8 cellular contexts compared by ENCODE assay signal in the genomic region with DNA sequence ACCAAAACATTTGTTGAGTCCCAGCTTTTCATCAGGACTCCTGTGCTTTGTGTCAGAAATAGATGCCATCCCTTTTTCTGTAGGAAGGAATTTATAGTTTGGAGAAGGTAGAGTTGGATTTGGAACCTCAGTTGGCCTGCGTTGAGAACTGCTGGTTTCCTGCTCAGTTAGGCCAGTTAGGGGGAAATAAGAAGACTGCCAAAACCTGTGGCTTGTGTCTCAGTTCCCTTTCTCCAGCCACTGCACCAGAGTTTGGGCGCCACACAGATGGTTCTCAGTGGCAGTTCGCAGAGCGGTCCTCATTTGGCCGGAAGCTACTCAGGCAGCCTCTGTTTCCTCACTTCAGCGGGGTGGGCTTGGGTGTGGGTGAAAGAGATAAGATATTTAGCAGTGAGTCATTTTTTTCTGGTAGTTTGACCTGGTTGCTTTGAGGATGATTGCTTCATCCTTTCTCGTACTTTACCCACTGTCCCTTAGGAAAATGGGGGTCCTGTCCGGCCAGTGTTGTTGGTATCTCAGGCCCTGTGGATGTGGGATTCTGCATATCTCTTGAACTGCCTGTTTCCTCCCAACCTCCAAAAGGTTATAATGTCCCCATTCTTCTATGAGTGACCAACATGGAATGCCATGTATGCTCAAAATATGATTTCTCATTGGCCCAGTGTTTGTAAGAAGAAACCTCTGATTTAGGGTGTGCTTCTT. TPM values are rescaled to one million over a fixed set of nuclear protein-coding genes. Genes with fewer than 3 reads are reported as not detected.
DNase-seq lines count a peak whose midpoint lies in the region; ATAC-seq, FAIRE-seq and TF ChIP-seq lines count a peak whose summit lies in the region.

No MANE protein-coding gene starts in this region.

- H2AK9ac ChIP-seq in IMR-90 (replicated peaks; ENCODE audit: low read depth, low read length, poor library complexity) = no peak overlapping the region

- peaks cover 43 to 85% of the 10 kb centered on the region in 2 experiments for H3K79me1 ChIP-seq in IMR-90 (ENCODE audit: low read depth in 1 of 2, low read length in 2 of 2)

- TF ChIP-seq RAD21 in IMR-90 (IDR thresholded peaks at IDR 0.05; ENCODE audit: low read length) = no peak

- H4K8ac ChIP-seq in IMR-90 (ENCODE audit: low read depth in 2 of 2, low read length in 2 of 2) = 0 out of 4 replicates have a peak overlapping the region, but pooled peaks have one; percentile 11 to 13

- dilution Hi-C loops in IMR-90 (cut with HindIII; ENCODE audit: low sequenced_read_pairs, unreplicated experiment) = no loop called here

- POLR2A ChIA-PET in IMR-90 (lab: Charles Lee; ENCODE audit: unreplicated experiment) = no interaction called here
- POLR2A ChIA-PET in HEK293T (lab: Yijun Ruan, JAX) = no interaction called here

- BruUV-seq in IMR-90 (replicated peaks; lab: Mats Ljungman, UMichigan) = no TSS peak

- H3K23ac ChIP-seq in IMR-90 (ENCODE audit: low read depth, low read length) = no peak overlapping the region

- H3K14ac ChIP-seq in IMR-90 (replicated peaks; ENCODE audit: low read depth, low read length) = peak overlapping the region; percentile 29; the same call in 1 of the 2 replicates

- no peak overlapping the region for H2BK20ac ChIP-seq in IMR-90 (ENCODE audit: low read depth, low read length)

- H3K56ac ChIP-seq in IMR-90 (ENCODE audit: extremely low read depth, insufficient read depth, low read length) = no peak overlapping the region

- peaks cover 15% of the 10 kb centered on the region for H3K4me1 ChIP-seq in IMR-90 (ENCODE audit: control insufficient read depth, insufficient read depth, low read length)
- peaks cover 0 to 22% (median 0%) of the 10 kb centered on the region in 4 donors for H3K4me1 ChIP-seq in right lobe of liver
- H3K4me1 ChIP-seq in kidney (ENCODE audit: control insufficient read depth in 1 of 2, insufficient read depth in 1 of 2, low read depth in 1 of 2, low read length in 2 of 2) = peaks cover 4 to 18% of the 10 kb centered on the region in 2 donors
- H3K4me1 ChIP-seq in uterus = no peaks in the 10 kb centered on the region

- H4K5ac ChIP-seq in IMR-90 (ENCODE audit: low read depth, low read length) = no peak overlapping the region

- DNase-seq in IMR-90 = peak; percentile 46
- DNase-seq in activated CD8-positive, alpha-beta memory T cell treated with anti-CD3 and anti-CD28 coated beads, Interleukin-2, amount 50 U/mL, for 48 hours = peak; percentile 78
- DNase-seq in right lobe of liver = peak in 1 of 3 donors; percentile 52
- no peak for DNase-seq in HEK293T (ENCODE audit: extremely low spot score)
- no peak for DNase-seq in kidney
- no peak for DNase-seq in uterus

- H3K9me3 ChIP-seq in IMR-90 (ENCODE audit: control insufficient read depth, insufficient read depth, low read length) = no peaks in the 10 kb centered on the region
- H3K9me3 ChIP-seq in right lobe of liver = no peaks in the 10 kb centered on the region
- no peaks in the 10 kb centered on the region for H3K9me3 ChIP-seq in kidney (ENCODE audit: control insufficient read depth in 1 of 2, low read length in 2 of 2)
- no peaks in the 10 kb centered on the region for H3K9me3 ChIP-seq in uterus

- no peak for FAIRE-seq in kidney (lab: Jason Lieb, UNC)

- peaks cover 18% of the 10 kb centered on the region for H3K9me1 ChIP-seq in IMR-90 (ENCODE audit: insufficient read depth, low read length)

- no peaks in the 10 kb centered on the region for H3K36me3 ChIP-seq in IMR-90 (ENCODE audit: control insufficient read depth, insufficient read depth, low read length)
- H3K36me3 ChIP-seq in right lobe of liver = no peaks in the 10 kb centered on the region
- H3K36me3 ChIP-seq in kidney (ENCODE audit: control insufficient read depth in 1 of 2, insufficient read depth in 2 of 2, low read length in 2 of 2) = no peaks in the 10 kb centered on the region
- no peaks in the 10 kb centered on the region for H3K36me3 ChIP-seq in uterus

- peak overlapping the region; percentile 18; the same call in 1 of the 2 replicates for H2AK5ac ChIP-seq in IMR-90 (ENCODE audit: low read depth, low read length)

- CTCF ChIA-PET in IMR-90 (lab: Yijun Ruan, JAX) = no interaction called here
- CTCF ChIA-PET in HEK293T (lab: Yijun Ruan, JAX) = interaction anchor here (0.9 kb wide), 1 partner anchor 12 kb away, joined by 3 read pairs; no protein-coding TSS in a partner anchor

- H3K4me2 ChIP-seq in IMR-90 (ENCODE audit: low read depth, low read length) = peak overlapping the region; percentile 33; the same call in 1 of the 2 replicates

- no peaks in the 10 kb centered on the region for H3K27me3 ChIP-seq in IMR-90 (ENCODE audit: control insufficient read depth, insufficient read depth, low read length)
- no peaks in the 10 kb centered on the region for H3K27me3 ChIP-seq in right lobe of liver
- no peaks in the 10 kb centered on the region for H3K27me3 ChIP-seq in uterus

- H3K18ac ChIP-seq in IMR-90 (ENCODE audit: low read depth, low read length) = no peak overlapping the region

- TF ChIP-seq POLR2A in IMR-90 (IDR thresholded peaks at IDR 0.05; ENCODE audit: low read depth, low read length) (no peak), right lobe of liver (IDR thresholded peaks at IDR 0.05) (no peak), uterus (IDR thresholded peaks at IDR 0.05) (no peak)

- H3K4me3 ChIP-seq in IMR-90 (ENCODE audit: insufficient read depth, low read depth, low read length) = no peak overlapping the region
- no peak overlapping the region for H3K4me3 ChIP-seq in right lobe of liver
- no peak overlapping the region for H3K4me3 ChIP-seq in kidney (ENCODE audit: low read length in 2 of 2)
- no peak overlapping the region for H3K4me3 ChIP-seq in uterus

- no CpG with 5 or more reads among the region's 8 CpGs for WGBS in IMR-90 (ENCODE audit: extremely low coverage in 2 of 2, insufficient read length in 1 of 2), 2 experiments
- 29% methylated on average over 2 of the region's 8 CpGs for WGBS in right lobe of liver (ENCODE audit: insufficient coverage, low coverage, low lambda C conversion rate, missing lambda C conversion rate)

- H2BK120ac ChIP-seq in IMR-90 (ENCODE audit: low read depth, low read length) = no peak overlapping the region

- H2BK15ac ChIP-seq in IMR-90 (ENCODE audit: low read depth, low read length) = 0 out of 3 replicates have a peak overlapping the region, but pooled peaks have one; percentile 13

- H4K91ac ChIP-seq in IMR-90 (ENCODE audit: insufficient read depth, low read depth, low read length) = no peak overlapping the region

- no peak overlapping the region for H2AFZ ChIP-seq in IMR-90 (replicated peaks; ENCODE audit: low read length, poor library complexity)

- TF ChIP-seq CTCF in IMR-90 (conservative IDR thresholded peaks at IDR 0.05; ENCODE audit: low read depth, low read length) (no peak), right lobe of liver (IDR thresholded peaks at IDR 0.05) (no peak), kidney (IDR thresholded peaks at IDR 0.05; ENCODE audit: borderline replicate concordance, extremely low read depth, insufficient read depth) (no peak), uterus (IDR thresholded peaks at IDR 0.05) (no peak)

- intact Hi-C loops in IMR-90 (cut with micrococcal nuclease) = no loop called here
- intact Hi-C loops in right lobe of liver (cut with DNase I) = no loop called here
- intact Hi-C loops in kidney (cut with DNase I) = no loop called here
- intact Hi-C loops in uterus (cut with DNase I; ENCODE audit: low total_unique reads) = no loop called here

- no peak overlapping the region for H3K27ac ChIP-seq in IMR-90 (ENCODE audit: insufficient read depth, low read length)
- H3K27ac ChIP-seq in right lobe of liver = no peak overlapping the region
- no peak overlapping the region for H3K27ac ChIP-seq in kidney (ENCODE audit: low read depth in 2 of 2, low read length in 2 of 2)
- no peak overlapping the region for H3K27ac ChIP-seq in uterus

- in situ Hi-C loops in IMR-90 (cut with MboI; ENCODE audit: low sequenced_read_pairs) = no loop called here

- H3K9ac ChIP-seq in IMR-90 (ENCODE audit: low read depth, low read length) (no peak overlapping the region), kidney (ENCODE audit: low read length in 2 of 2) (no peak overlapping the region)

- ATAC-seq in GM18499 (IDR thresholded peaks at IDR 0.05; ENCODE audit: insufficient read depth, unreplicated experiment) (peak; percentile 46), GM21786 (IDR thresholded peaks at IDR 0.05; ENCODE audit: unreplicated experiment) (peak; percentile 85), IMR-90 (ENCODE audit: low read depth) (peak; percentile 73), right lobe of liver (peak; percentile 54 to 76 (median 66))

- H4K20me1 ChIP-seq in IMR-90 (ENCODE audit: insufficient read depth, low read length) = peaks cover 75% of the 10 kb centered on the region

- peak overlapping the region; percentile 16; the same call in 1 of the 2 replicates for H3K4ac ChIP-seq in IMR-90 (ENCODE audit: low read depth, low read length)

- peak overlapping the region; percentile 18 for H2BK5ac ChIP-seq in IMR-90 (ENCODE audit: low read depth, low read length, poor library complexity, severe bottlenecking)

TF ChIP-seq in IMR-90, 13 proteins besides CTCF, POLR2A, EP300 and RAD21 (continues in another document):
- TF ChIP-seq, protein P1, sequence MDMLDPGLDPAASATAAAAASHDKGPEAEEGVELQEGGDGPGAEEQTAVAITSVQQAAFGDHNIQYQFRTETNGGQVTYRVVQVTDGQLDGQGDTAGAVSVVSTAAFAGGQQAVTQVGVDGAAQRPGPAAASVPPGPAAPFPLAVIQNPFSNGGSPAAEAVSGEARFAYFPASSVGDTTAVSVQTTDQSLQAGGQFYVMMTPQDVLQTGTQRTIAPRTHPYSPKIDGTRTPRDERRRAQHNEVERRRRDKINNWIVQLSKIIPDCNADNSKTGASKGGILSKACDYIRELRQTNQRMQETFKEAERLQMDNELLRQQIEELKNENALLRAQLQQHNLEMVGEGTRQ (IDR thresholded peaks at IDR 0.05; ENCODE audit: low read depth, low read length) = no peak
- 0 out of 2 replicates have a peak, but pooled peaks have one; percentile 4 for TF ChIP-seq FOS (IDR thresholded peaks at IDR 0.05; ENCODE audit: low read depth, low read length)

TF ChIP-seq in HEK293T, 16 proteins besides CTCF, POLR2A, EP300 and RAD21 (continues in another document):
- TF ChIP-seq L3MBTL2 (conservative IDR thresholded peaks at IDR 0.05) = no peak
- no peak for TF ChIP-seq TARDBP (IDR thresholded peaks at IDR 0.05)

RNA-seq across cellular contexts. Expression of gene JARID2, which starts 53.7 kb away (rescaled TPM):
- total RNA-seq in IMR-90 (2012; rRNA removed) = 12.9 and 13.1 TPM in 2 replicates
- polyA plus RNA-seq in IMR-90 (2012; rRNA removed) = 9.6 TPM in 2 replicates
- polyA plus RNA-seq in IMR-90 (2012; cell fraction: cytosol; rRNA removed) = 4.7 and 5.7 TPM in 2 replicates
- polyA plus RNA-seq in IMR-90 (2012; cell fraction: nucleus; rRNA removed; ENCODE audit: low replicate concordance) = 14.8 and 23.2 TPM in 2 replicates
- 1 to 10 TPM; 2.5 to 3.9 (median 3.0) TPM for total RNA-seq in right lobe of liver
- total RNA-seq in kidney = 12.3 TPM
- 1.8 TPM for polyA plus RNA-seq in kidney (ENCODE audit: insufficient read depth, low read depth, low replicate concordance)
- total RNA-seq in uterus = 10 to 100 TPM in 2 of 4 donors, 1 to 10 TPM in 2; 2.6 to 15.8 (median 8.0) TPM

Comparison
In these comparisons a context has a peak if more than half of its experiments do, and no peak if none do; other contexts are left out.
1. DNase-seq: peak in IMR-90 (single experiment) and activated CD8-positive, alpha-beta memory T cell treated with anti-CD3 and anti-CD28 coated beads, Interleukin-2, amount 50 U/mL, for 48 hours (single experiment); none in HEK293T (single experiment), kidney (single experiment) and uterus (0 of 2).
2. Peak in every context shown above with its lines, with median percentiles within 50 percentile points of each other: ATAC-seq.